Comparison of ENCODE assay signal across 16 cellular contexts in the genomic region with DNA sequence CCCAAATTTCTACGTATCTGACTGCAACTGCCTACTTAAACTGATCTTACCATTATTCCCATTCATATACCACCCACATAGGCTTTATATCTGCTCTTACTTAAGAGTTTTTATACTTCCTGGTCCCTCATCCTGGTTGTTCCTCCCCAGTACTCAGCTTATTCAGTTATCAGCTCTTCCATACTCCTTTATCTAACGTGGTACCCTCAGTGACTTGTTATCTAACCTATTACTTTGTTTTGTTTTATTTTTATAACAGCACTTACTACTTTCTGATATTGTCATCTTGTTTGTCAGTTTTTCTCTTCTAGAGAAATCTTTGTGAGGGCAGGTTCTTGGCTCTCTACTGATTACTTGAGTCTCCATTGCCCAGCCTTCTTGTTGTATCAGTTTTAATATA.
A peak's percentile ranks its signal among the peaks of the same experiment; 100 is the strongest.
DNase-seq lines count a peak whose midpoint lies in the region; ATAC-seq, FAIRE-seq and TF ChIP-seq lines count a peak whose summit lies in the region.
"Had no signal": no experiment of that assay in that cellular context is flagged by ENCODE, and none has a peak within 500 bp of the region (broad histone marks: within the 10 kb centered on the region; RNA-seq: fewer than 3 reads in every experiment).

No MANE protein-coding gene starts in this region.

- H3K27ac ChIP-seq in K562 (ENCODE audit: extremely low read depth, low read depth, low read length) = peak overlapping the region; percentile 39; the same call in 2 of the 3 replicates
- H3K27ac ChIP-seq: GM23248 had no signal

- POLR2A ChIA-PET in activated CD8-positive, alpha-beta T cell treated with anti-CD3 and anti-CD28 coated beads for 36 hours (lab: Charles Lee) = no interaction called here
- POLR2A ChIA-PET in activated CD8-positive, alpha-beta T cell treated with anti-CD3 and anti-CD28 coated beads, Interleukin-2, amount 10 ng/mL, durations not matched to agents 7 days and 5 days (lab: Charles Lee) = no interaction called here
- POLR2A ChIA-PET in T-cell (lab: Charles Lee) (no interaction called here), K562 (lab: Yijun Ruan, JAX) (interaction anchor here (1.0 kb wide), 2 partner anchors 9 to 43 kb away, joined by 5 read pairs; no protein-coding TSS in a partner anchor)

- in situ Hi-C loops in K562 (cut with MboI) = no loop called here

- peaks cover 91% of the 10 kb centered on the region for H3K79me2 ChIP-seq in K562 (ENCODE audit: control insufficient read depth, insufficient read depth, low read length)

- H3K4me1 ChIP-seq in K562 (replicated peaks in 1 of 2; ENCODE audit: control insufficient read depth in 2 of 2, insufficient read depth in 2 of 2, low read length in 2 of 2) = peaks cover 3 to 38% of the 10 kb centered on the region in 2 experiments

- no peaks in the 10 kb centered on the region for H3K27me3 ChIP-seq in K562 (ENCODE audit: control insufficient read depth in 2 of 2, insufficient read depth in 2 of 2, low read length in 2 of 2)

- no peak for TF ChIP-seq POLR2A in K562 (conservative IDR thresholded peaks at IDR 0.05)
- TF ChIP-seq POLR2A in GM12891 (IDR thresholded peaks at IDR 0.05; ENCODE audit: low read depth, low read length) = no peak

- intact Hi-C loops in activated CD8-positive, alpha-beta T cell treated with anti-CD3 and anti-CD28 coated beads for 36 hours (cut with micrococcal nuclease) = no loop called here
- intact Hi-C loops in K562 (cut with micrococcal nuclease) = loop anchor here (10.0 kb wide), 1 partner anchor 126 kb away; no protein-coding TSS in a partner anchor

- peak overlapping the region; percentile 62 for H3K27ac Mint-ChIP-seq in activated CD8-positive, alpha-beta T cell treated with anti-CD3 and anti-CD28 coated beads for 36 hours
- no peak overlapping the region for H3K27ac Mint-ChIP-seq in activated CD8-positive, alpha-beta T cell treated with anti-CD3 and anti-CD28 coated beads, Interleukin-2, amount 10 ng/mL, durations not matched to agents 7 days and 5 days
- H3K27ac Mint-ChIP-seq in T-cell (peak overlapping the region; percentile 40 to 68), neural crest cell (ENCODE audit: unreplicated experiment) (peak overlapping the region; percentile 7)

- H2AFZ ChIP-seq in K562 (ENCODE audit: low read depth, low read length) = no peak overlapping the region
- H2AFZ ChIP-seq: GM23248 had no signal

- no peaks in the 10 kb centered on the region for H3K9me3 Mint-ChIP-seq in activated CD8-positive, alpha-beta T cell treated with anti-CD3 and anti-CD28 coated beads for 36 hours
- H3K9me3 Mint-ChIP-seq in activated CD8-positive, alpha-beta T cell treated with anti-CD3 and anti-CD28 coated beads, Interleukin-2, amount 10 ng/mL, durations not matched to agents 7 days and 5 days (ENCODE audit: insufficient read depth) = no peaks in the 10 kb centered on the region
- H3K9me3 Mint-ChIP-seq in T-cell (no peaks in the 10 kb centered on the region), neural crest cell (no peaks in the 10 kb centered on the region)

- WGBS in K562 (ENCODE audit: insufficient coverage, low coverage, missing lambda C conversion rate) = 3% methylated on average over 2 of the region's 2 CpGs

- no peak for TF ChIP-seq RAD21 in K562 (CRISPR knock-in tag; conservative IDR thresholded peaks at IDR 0.05 in 1 of 2, IDR thresholded peaks at IDR 0.05 in 1 of 2)

- no peaks in the 10 kb centered on the region for H3K9me1 ChIP-seq in K562 (ENCODE audit: control insufficient read depth, insufficient read depth, low read length)

- peaks cover 50% of the 10 kb centered on the region for H3K4me1 Mint-ChIP-seq in activated CD8-positive, alpha-beta T cell treated with anti-CD3 and anti-CD28 coated beads for 36 hours (ENCODE audit: low read depth)
- H3K4me1 Mint-ChIP-seq in activated CD8-positive, alpha-beta T cell treated with anti-CD3 and anti-CD28 coated beads, Interleukin-2, amount 10 ng/mL, durations not matched to agents 7 days and 5 days (ENCODE audit: low read depth) = peaks cover 22% of the 10 kb centered on the region
- H3K4me1 Mint-ChIP-seq in T-cell (peaks cover 57 to 64% (median 64%) of the 10 kb centered on the region in 3 donors), neural crest cell (no peaks in the 10 kb centered on the region)

- TF ChIP-seq EP300 in K562 (IDR thresholded peaks at IDR 0.05; ENCODE audit: low read length) = peak; percentile 54; the same call in 1 of the 2 replicates

- no peak overlapping the region; a peak in 1 of 4 replicates for H3K9ac ChIP-seq in K562 (ENCODE audit: insufficient read depth in 1 of 2, low read depth in 2 of 2, low read length in 2 of 2)
- H3K9ac ChIP-seq: GM23248 had no signal

- no peaks in the 10 kb centered on the region for H4K20me1 ChIP-seq in K562 (replicated peaks; ENCODE audit: control insufficient read depth, insufficient read depth, low read length)

- H3K4me3 Mint-ChIP-seq in activated CD8-positive, alpha-beta T cell treated with anti-CD3 and anti-CD28 coated beads for 36 hours = no peak overlapping the region
- H3K4me3 Mint-ChIP-seq in activated CD8-positive, alpha-beta T cell treated with anti-CD3 and anti-CD28 coated beads, Interleukin-2, amount 10 ng/mL, durations not matched to agents 7 days and 5 days = no peak overlapping the region
- no peak overlapping the region for H3K4me3 Mint-ChIP-seq in T-cell
- no peak overlapping the region for H3K4me3 Mint-ChIP-seq in neural crest cell

- peaks cover 7% of the 10 kb centered on the region for H3K36me3 ChIP-seq in K562 (ENCODE audit: control insufficient read depth, insufficient read depth, low read length)

- no peak for ATAC-seq in activated CD8-positive, alpha-beta T cell treated with anti-CD3 and anti-CD28 coated beads for 36 hours
- no peak for ATAC-seq in activated CD8-positive, alpha-beta T cell treated with anti-CD3 and anti-CD28 coated beads, Interleukin-2, amount 10 ng/mL, durations not matched to agents 7 days and 5 days
- ATAC-seq in T-cell (replicated peaks in 1 of 4) (no peak), K562 (peak; percentile 42)
- ATAC-seq: PC-3 had no signal

- DNase-seq in activated CD8-positive, alpha-beta T cell treated with anti-CD3 and anti-CD28 coated beads for 36 hours = no peak
- DNase-seq in activated CD8-positive, alpha-beta T cell treated with anti-CD3 and anti-CD28 coated beads, Interleukin-2, amount 10 ng/mL, durations not matched to agents 7 days and 5 days = no peak
- DNase-seq in T-cell (no peak), K562 (ENCODE audit: extremely low read depth in 1 of 4, low spot score in 3 of 4) (peak in 2 of 4 experiments; percentile 16 to 34), neural crest cell (ENCODE audit: low read depth, low spot score) (no peak), GM12891 (ENCODE audit: insufficient read length, low spot score) (no peak), DMS114 treated with DMSO at 0.1 percent for 48 hours (lab: John Stamatoyannopoulos, UW; ENCODE audit: unreplicated experiment) (no peak), glomerular visceral epithelial cell (ENCODE audit: extremely low spot score) (no peak)
- DNase-seq: 8988T, GF-D8, GM23248, HCEC 1CT, IMR-90, NCI-H1105 treated with DMSO at 0.1 percent for 48 hours, NCI-H187 treated with DMSO at 0.1 percent for 48 hours, PC-3 had no signal

- peaks cover 22% of the 10 kb centered on the region for H3K36me3 Mint-ChIP-seq in activated CD8-positive, alpha-beta T cell treated with anti-CD3 and anti-CD28 coated beads for 36 hours (ENCODE audit: low read depth)
- peaks cover 23% of the 10 kb centered on the region for H3K36me3 Mint-ChIP-seq in activated CD8-positive, alpha-beta T cell treated with anti-CD3 and anti-CD28 coated beads, Interleukin-2, amount 10 ng/mL, durations not matched to agents 7 days and 5 days (ENCODE audit: low read depth)
- H3K36me3 Mint-ChIP-seq in T-cell (peaks cover 18% of the 10 kb centered on the region), neural crest cell (ENCODE audit: low read depth) (peaks cover 3% of the 10 kb centered on the region)

- no peaks in the 10 kb centered on the region for H3K27me3 Mint-ChIP-seq in activated CD8-positive, alpha-beta T cell treated with anti-CD3 and anti-CD28 coated beads for 36 hours
- no peaks in the 10 kb centered on the region for H3K27me3 Mint-ChIP-seq in activated CD8-positive, alpha-beta T cell treated with anti-CD3 and anti-CD28 coated beads, Interleukin-2, amount 10 ng/mL, durations not matched to agents 7 days and 5 days (ENCODE audit: low read depth)
- H3K27me3 Mint-ChIP-seq in T-cell = no peaks in the 10 kb centered on the region
- H3K27me3 Mint-ChIP-seq in neural crest cell (ENCODE audit: low read depth) = no peaks in the 10 kb centered on the region

- CTCF ChIA-PET in activated CD8-positive, alpha-beta T cell treated with anti-CD3 and anti-CD28 coated beads for 36 hours (lab: Charles Lee) = interaction anchor here (0.6 kb wide), 1 partner anchor 45 kb away, joined by 3 read pairs; no protein-coding TSS in a partner anchor
- CTCF ChIA-PET in activated CD8-positive, alpha-beta T cell treated with anti-CD3 and anti-CD28 coated beads, Interleukin-2, amount 10 ng/mL, durations not matched to agents 7 days and 5 days (lab: Charles Lee) = no interaction called here
- CTCF ChIA-PET in T-cell (lab: Charles Lee) = no interaction called here
- CTCF ChIA-PET in K562 (lab: Yijun Ruan, JAX; ENCODE audit: low intra/inter-chr PET ratio) = no interaction called here

- FAIRE-seq in K562 (lab: Jason Lieb, UNC) (peak; percentile 70), GM12891 (lab: Jason Lieb, UNC) (no peak)

- no peak overlapping the region; the same call in 1 of the 2 replicates for H3K4me2 ChIP-seq in K562 (ENCODE audit: insufficient read depth, low read length)

- no peaks in the 10 kb centered on the region for H3K9me3 ChIP-seq in K562 (replicated peaks; ENCODE audit: control insufficient read depth, insufficient read depth, low read depth, low read length)

- no peak overlapping the region for H3K4me3 ChIP-seq in K562
- H3K4me3 ChIP-seq: GM23248 had no signal

- no TSS peak for BruUV-seq in K562 (replicated peaks; lab: Mats Ljungman, UMichigan)

- no peak for TF ChIP-seq CTCF in activated CD8-positive, alpha-beta T cell treated with anti-CD3 and anti-CD28 coated beads for 36 hours (IDR thresholded peaks at IDR 0.05)
- TF ChIP-seq CTCF in K562 (IDR thresholded peaks at IDR 0.05 in 2 of 3, conservative IDR thresholded peaks at IDR 0.05 in 1 of 3; ENCODE audit: insufficient read depth in 2 of 3, low read depth in 1 of 3, low read length in 3 of 3) (no peak), neural crest cell (conservative IDR thresholded peaks at IDR 0.05) (no peak)

TF ChIP-seq in K562, 482 proteins besides CTCF, POLR2A, EP300 and RAD21 (continues in another document):
- TF ChIP-seq NCOR1 (IDR thresholded peaks at IDR 0.05) (peak; percentile 27; the same call in 1 of the 2 replicates), CBFA2T3 (IDR thresholded peaks at IDR 0.05) (peak; percentile 54; the same call in 1 of the 2 replicates), MCM5 (IDR thresholded peaks at IDR 0.05; ENCODE audit: low read depth) (no peak), ZNF324 (CRISPR knock-in tag; IDR thresholded peaks at IDR 0.05) (no peak)

TF ChIP-seq in GM12891, 5 proteins besides CTCF, POLR2A, EP300 and RAD21 (continues in another document):
- no peak for TF ChIP-seq PAX5 (IDR thresholded peaks at IDR 0.05; ENCODE audit: insufficient read depth, low read length, severe bottlenecking)
- no peak for TF ChIP-seq POLR2AphosphoS5 (IDR thresholded peaks at IDR 0.05; ENCODE audit: low read depth, low read length)
- no peak for TF ChIP-seq POU2F2 (IDR thresholded peaks at IDR 0.05; ENCODE audit: low read depth, low read length)
- TF ChIP-seq TAF1 (IDR thresholded peaks at IDR 0.05; ENCODE audit: low read depth, low read length) = no peak
